Comparison of ENCODE assay signal across 4 cellular contexts in the genomic region with DNA sequence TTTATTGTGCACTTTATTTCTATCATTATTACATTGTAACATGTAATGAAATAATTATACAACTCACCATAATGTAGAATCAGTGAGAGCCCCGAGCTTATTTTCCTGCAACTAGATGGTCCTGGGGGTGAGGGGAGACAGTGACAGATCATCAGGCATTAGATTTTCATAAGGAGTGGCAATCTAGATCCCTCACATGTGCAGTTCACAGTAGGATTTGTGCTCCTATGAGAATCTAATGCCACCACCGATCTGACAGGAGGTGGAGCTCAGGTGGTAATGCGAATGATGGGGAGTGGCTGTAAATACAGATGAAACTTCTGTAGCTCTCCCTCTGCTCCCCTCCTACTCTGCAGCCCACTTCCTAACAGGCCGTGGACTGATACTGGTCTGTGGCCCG.
A peak's percentile ranks its signal among the peaks of the same experiment; 100 is the strongest.
TF ChIP-seq lines count a peak whose summit lies in the region.
"Not testable (repeated sequence)": the region's sequence is repeated elsewhere in the genome, so short reads cannot be mapped to it uniquely, and the experiment has no call there.

No MANE protein-coding gene starts in this region.

- not testable (repeated sequence) for H3K4me3 ChIP-seq in HEK293 (ENCODE audit: low read depth, low read length)

- H3K36me3 Mint-ChIP-seq in activated naive CD4-positive, alpha-beta T cell treated with anti-CD3 and anti-CD28 coated beads, Interleukin-2, amount 50 U/mL, for 24 hours = not testable (repeated sequence)

- not testable (repeated sequence) for H3K27me3 Mint-ChIP-seq in activated naive CD4-positive, alpha-beta T cell treated with anti-CD3 and anti-CD28 coated beads, Interleukin-2, amount 50 U/mL, for 24 hours

- H3K4me3 Mint-ChIP-seq in activated naive CD4-positive, alpha-beta T cell treated with anti-CD3 and anti-CD28 coated beads, Interleukin-2, amount 50 U/mL, for 24 hours = not testable (repeated sequence)

- CTCF ChIA-PET in HEK293 (lab: Yijun Ruan, JAX) = interaction anchor here (1.1 to 1.6 kb wide), 2 partner anchors 75 to 468 kb away, joined by 4 read pairs; no protein-coding TSS in a partner anchor

- H3K36me3 ChIP-seq in HEK293 (ENCODE audit: control insufficient read depth in 2 of 2, insufficient read depth in 1 of 2, low read length in 2 of 2) = not testable (repeated sequence)

- not testable (repeated sequence) for H3K4me1 ChIP-seq in HEK293 (ENCODE audit: control insufficient read depth, insufficient read depth, low read length)

- POLR2A ChIA-PET in HEK293 (lab: Yijun Ruan, JAX) = not testable (repeated sequence)

- not testable (repeated sequence) for H3K9me3 ChIP-seq in HEK293 (ENCODE audit: control insufficient read depth, insufficient read depth, low read depth, low read length)

- H3K4me1 Mint-ChIP-seq in activated naive CD4-positive, alpha-beta T cell treated with anti-CD3 and anti-CD28 coated beads, Interleukin-2, amount 50 U/mL, for 24 hours = not testable (repeated sequence)

- H3K27ac ChIP-seq in C4-2B (peak overlapping the region; percentile 24; the same call in 1 of the 2 replicates), VCaP (peak overlapping the region; percentile 35; the same call in 1 of the 2 replicates)
- H3K27ac ChIP-seq in HEK293 (ENCODE audit: extremely low read depth, low read depth, low read length) = not testable (repeated sequence)

- not testable (repeated sequence) for TF ChIP-seq CTCF in C4-2B (conservative IDR thresholded peaks at IDR 0.05); HEK293 (tag by site-specific recombination; IDR thresholded peaks at IDR 0.05); VCaP (conservative IDR thresholded peaks at IDR 0.05)

- not testable (repeated sequence) for H3K9me3 Mint-ChIP-seq in activated naive CD4-positive, alpha-beta T cell treated with anti-CD3 and anti-CD28 coated beads, Interleukin-2, amount 50 U/mL, for 24 hours

- H3K27ac Mint-ChIP-seq in activated naive CD4-positive, alpha-beta T cell treated with anti-CD3 and anti-CD28 coated beads, Interleukin-2, amount 50 U/mL, for 24 hours = peak overlapping the region; percentile 43

TF ChIP-seq in HEK293, 187 proteins besides CTCF, POLR2A, EP300 and RAD21:
- peak; percentile 95 for TF ChIP-seq ZNF610 (tag by site-specific recombination; IDR thresholded peaks at IDR 0.05; ENCODE audit: borderline replicate concordance)
